ENCODE assay signal across 12 cellular contexts in genomic region chr18:26134110-26134509, GRCh38. TPM values are rescaled to one million over a fixed set of nuclear protein-coding genes. Genes with fewer than 3 reads are reported as not detected.
DNase-seq lines count a peak whose midpoint lies in the region; ATAC-seq lines count a peak whose summit lies in the region.
"Had no signal": no experiment of that assay in that cellular context is flagged by ENCODE, and none has a peak within 500 bp of the region (broad histone marks: within the 10 kb centered on the region; RNA-seq: fewer than 3 reads in every experiment).

No MANE protein-coding gene starts in this region.

- intact Hi-C loops in dendritic cell treated with granulocyte-macrophage colony-stimulating factor and Interleukin-4, amounts not matched to agents 40 ng/mL and 50 ng/mL, for 4 days (cut with micrococcal nuclease) = no loop called here

- no peaks in the 10 kb centered on the region for H3K9me3 Mint-ChIP-seq in activated naive CD4-positive, alpha-beta T cell treated with anti-CD3 and anti-CD28 coated beads, Interleukin-2, amount 10 ng/mL, durations not matched to agents 7 days and 5 days
- H3K9me3 Mint-ChIP-seq in dendritic cell treated with granulocyte-macrophage colony-stimulating factor and Interleukin-4, amounts not matched to agents 40 ng/mL and 50 ng/mL, for 4 days = peaks cover 8% of the 10 kb centered on the region
- H3K9me3 Mint-ChIP-seq in stimulated activated naive CD8-positive, alpha-beta T cell treated with anti-CD3 and anti-CD28 coated beads, Interleukin-15, amount 100 ng/mL, for 72 hours = no peaks in the 10 kb centered on the region

- DNase-seq in activated naive CD4-positive, alpha-beta T cell treated with anti-CD3 and anti-CD28 coated beads, Interleukin-2, amount 10 ng/mL, durations not matched to agents 7 days and 5 days = peak; percentile 26
- no peak for DNase-seq in activated naive CD4-positive, alpha-beta T cell treated with anti-CD3 and anti-CD28 coated beads, Interleukin-2, amount 50 U/mL, for 16 hours
- peak; percentile 45 for DNase-seq in Jurkat, Clone E6-1 (ENCODE audit: low read depth, low spot score)
- no peak for DNase-seq in stimulated activated naive CD8-positive, alpha-beta T cell treated with anti-CD3 and anti-CD28 coated beads, Interleukin-15, amount 100 ng/mL, for 72 hours
- no peak for DNase-seq in NCI-H510A (lab: John Stamatoyannopoulos, UW)
- DNase-seq in NCI-H2081 treated with DMSO at 0.1 percent for 48 hours (lab: John Stamatoyannopoulos, UW) = no peak
- DNase-seq: NCI-H1436 treated with DMSO at 0.1 percent for 48 hours, NCI-H526 treated with DMSO at 0.1 percent for 48 hours, SIG-M5, uterus had no signal

- no peaks in the 10 kb centered on the region for H3K36me3 Mint-ChIP-seq in activated naive CD4-positive, alpha-beta T cell treated with anti-CD3 and anti-CD28 coated beads, Interleukin-2, amount 10 ng/mL, durations not matched to agents 7 days and 5 days
- H3K36me3 Mint-ChIP-seq in dendritic cell treated with granulocyte-macrophage colony-stimulating factor and Interleukin-4, amounts not matched to agents 40 ng/mL and 50 ng/mL, for 4 days (ENCODE audit: low read depth) = no peaks in the 10 kb centered on the region

- H3K27me3 Mint-ChIP-seq in activated naive CD4-positive, alpha-beta T cell treated with anti-CD3 and anti-CD28 coated beads, Interleukin-2, amount 10 ng/mL, durations not matched to agents 7 days and 5 days = no peaks in the 10 kb centered on the region
- no peaks in the 10 kb centered on the region for H3K27me3 Mint-ChIP-seq in dendritic cell treated with granulocyte-macrophage colony-stimulating factor and Interleukin-4, amounts not matched to agents 40 ng/mL and 50 ng/mL, for 4 days
- no peaks in the 10 kb centered on the region for H3K27me3 Mint-ChIP-seq in stimulated activated naive CD8-positive, alpha-beta T cell treated with anti-CD3 and anti-CD28 coated beads, Interleukin-15, amount 100 ng/mL, for 72 hours

- ATAC-seq in stimulated activated naive CD8-positive, alpha-beta T cell treated with anti-CD3 and anti-CD28 coated beads, Interleukin-15, amount 100 ng/mL, for 72 hours = peak; percentile 70
- no peak for ATAC-seq in HG03280 (IDR thresholded peaks at IDR 0.05; ENCODE audit: unreplicated experiment)

- CTCF ChIA-PET in activated naive CD4-positive, alpha-beta T cell treated with anti-CD3 and anti-CD28 coated beads, Interleukin-2, amount 10 ng/mL, durations not matched to agents 7 days and 5 days (lab: Charles Lee) = no interaction called here

- peak overlapping the region; percentile 72 for H3K4me3 Mint-ChIP-seq in activated naive CD4-positive, alpha-beta T cell treated with anti-CD3 and anti-CD28 coated beads, Interleukin-2, amount 10 ng/mL, durations not matched to agents 7 days and 5 days
- peak overlapping the region; percentile 40 for H3K4me3 Mint-ChIP-seq in dendritic cell treated with granulocyte-macrophage colony-stimulating factor and Interleukin-4, amounts not matched to agents 40 ng/mL and 50 ng/mL, for 4 days
- H3K4me3 Mint-ChIP-seq in stimulated activated naive CD8-positive, alpha-beta T cell treated with anti-CD3 and anti-CD28 coated beads, Interleukin-15, amount 100 ng/mL, for 72 hours = peak overlapping the region; percentile 52 to 72

- H3K27ac Mint-ChIP-seq in activated naive CD4-positive, alpha-beta T cell treated with anti-CD3 and anti-CD28 coated beads, Interleukin-2, amount 10 ng/mL, durations not matched to agents 7 days and 5 days = peak overlapping the region; percentile 87
- no peak overlapping the region for H3K27ac Mint-ChIP-seq in dendritic cell treated with granulocyte-macrophage colony-stimulating factor and Interleukin-4, amounts not matched to agents 40 ng/mL and 50 ng/mL, for 4 days
- peak overlapping the region; percentile 59 to 86 for H3K27ac Mint-ChIP-seq in stimulated activated naive CD8-positive, alpha-beta T cell treated with anti-CD3 and anti-CD28 coated beads, Interleukin-15, amount 100 ng/mL, for 72 hours

- peaks cover 2% of the 10 kb centered on the region for H3K4me1 Mint-ChIP-seq in activated naive CD4-positive, alpha-beta T cell treated with anti-CD3 and anti-CD28 coated beads, Interleukin-2, amount 10 ng/mL, durations not matched to agents 7 days and 5 days
- H3K4me1 Mint-ChIP-seq in dendritic cell treated with granulocyte-macrophage colony-stimulating factor and Interleukin-4, amounts not matched to agents 40 ng/mL and 50 ng/mL, for 4 days (ENCODE audit: low read depth) = no peaks in the 10 kb centered on the region
- H3K4me1 Mint-ChIP-seq in stimulated activated naive CD8-positive, alpha-beta T cell treated with anti-CD3 and anti-CD28 coated beads, Interleukin-15, amount 100 ng/mL, for 72 hours = no peaks in the 10 kb centered on the region

- H3K4me3 ChIP-seq in Jurkat, Clone E6-1 (ENCODE audit: low read length) = peak overlapping the region; percentile 69
- H3K4me3 ChIP-seq: uterus had no signal

RNA-seq across cellular contexts. Expression of gene PSMA8, which starts 0.4 kb away (rescaled TPM):
- 9.7 TPM for polyA plus RNA-seq in Jurkat, Clone E6-1 (2012; ENCODE audit: insufficient read depth, insufficient read length)

RNA-seq across cellular contexts. Expression of gene SS18, which starts 43.7 kb away (rescaled TPM):
- polyA plus RNA-seq in Jurkat, Clone E6-1 (2012; ENCODE audit: insufficient read depth, insufficient read length) = 36.2 TPM

Comparison
In these comparisons a context has a peak if more than half of its experiments do, and no peak if none do; other contexts are left out.
1. DNase-seq: peak in activated naive CD4-positive, alpha-beta T cell treated with anti-CD3 and anti-CD28 coated beads, Interleukin-2, amount 10 ng/mL, durations not matched to agents 7 days and 5 days (single experiment) and Jurkat, Clone E6-1 (single experiment); none in activated naive CD4-positive, alpha-beta T cell treated with anti-CD3 and anti-CD28 coated beads, Interleukin-2, amount 50 U/mL, for 16 hours (single experiment), stimulated activated naive CD8-positive, alpha-beta T cell treated with anti-CD3 and anti-CD28 coated beads, Interleukin-15, amount 100 ng/mL, for 72 hours (0 of 2), NCI-H510A (single experiment) and NCI-H2081 treated with DMSO at 0.1 percent for 48 hours (single experiment).
2. Peak in every context shown above with its lines, with median percentiles within 50 percentile points of each other: H3K4me3 Mint-ChIP-seq.